In the genomic region with DNA sequence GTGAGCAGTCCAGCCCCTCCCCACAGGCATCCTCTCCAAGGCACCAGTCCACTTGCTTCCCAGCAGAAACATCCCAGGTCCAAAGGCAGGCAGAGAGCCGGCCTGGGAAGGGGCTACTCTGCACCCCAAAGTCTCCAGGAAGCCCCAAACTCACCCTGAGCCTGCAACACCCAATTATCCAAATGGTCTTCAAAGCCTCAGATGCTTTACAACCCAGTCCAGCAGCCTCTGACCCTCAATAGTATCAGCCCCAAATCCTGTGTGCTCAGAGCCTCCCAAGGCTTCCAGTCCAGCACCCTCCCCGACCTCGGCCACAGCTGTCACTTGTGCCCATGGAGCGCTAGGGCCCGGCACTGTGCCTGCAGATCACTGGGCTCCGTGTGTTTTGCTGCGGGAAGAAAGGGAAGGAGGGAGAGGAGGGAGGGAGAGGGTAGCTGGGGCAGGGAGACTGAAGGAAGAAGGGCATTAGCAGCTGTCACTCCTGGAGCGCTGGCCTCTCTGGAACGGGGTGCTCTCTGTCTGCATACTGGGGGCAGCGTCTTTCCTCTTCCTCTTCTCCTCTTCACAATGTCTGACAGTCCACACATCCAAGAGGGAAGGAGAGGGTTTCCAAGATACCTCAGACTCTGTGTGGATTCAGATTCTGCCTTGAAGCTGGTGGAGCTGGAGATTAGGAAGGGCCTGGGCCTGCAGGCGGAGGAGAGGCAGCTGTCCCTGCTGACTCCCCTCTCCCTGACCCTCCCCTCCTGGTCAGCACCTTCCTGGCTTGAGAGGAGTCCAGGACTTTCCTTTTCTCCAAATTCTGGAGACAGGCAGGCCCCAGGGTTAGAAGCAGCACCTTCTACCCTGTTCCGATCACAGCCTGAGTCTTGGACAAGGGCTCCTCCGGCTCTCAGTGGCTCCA, we compare ENCODE assay signal across 19 cellular contexts. TPM values are rescaled to one million over a fixed set of nuclear protein-coding genes. Genes with fewer than 3 reads are reported as not detected.
"Had no signal": no experiment of that assay in that cellular context is flagged by ENCODE, and none has a peak within 500 bp of the region (broad histone marks: within the 10 kb centered on the region; RNA-seq: fewer than 3 reads in every experiment).

No MANE protein-coding gene starts in this region.

- ATAC-seq: activated CD4-positive, alpha-beta T cell treated with anti-CD3 and anti-CD28 coated beads for 36 hours; activated naive CD8-positive, alpha-beta T cell treated with anti-CD3 and anti-CD28 coated beads, Interleukin-2, amount 50 U/mL, for 24 hours; activated T-cell treated with anti-CD3 and anti-CD28 coated beads, Interleukin-2, amount 50 U/mL, for 72 hours; gastrocnemius medialis; upper lobe of right lung had no signal

- H3K27ac ChIP-seq: gastrocnemius medialis, right lobe of liver, upper lobe of right lung had no signal

- FAIRE-seq: astrocyte had no signal

- H3K36me3 ChIP-seq: gastrocnemius medialis, right lobe of liver, upper lobe of right lung had no signal

- H3K27me3 ChIP-seq: gastrocnemius medialis, right lobe of liver, upper lobe of right lung had no signal

- DNase-seq: activated CD4-positive, alpha-beta memory T cell treated with anti-CD3 and anti-CD28 coated beads, Interleukin-2, amount 10 ng/mL, durations not matched to agents 7 days and 5 days; activated CD4-positive, alpha-beta T cell treated with anti-CD3 and anti-CD28 coated beads for 36 hours; activated naive CD4-positive, alpha-beta T cell; activated naive CD8-positive, alpha-beta T cell treated with anti-CD3 and anti-CD28 coated beads, Interleukin-2, amount 50 U/mL, for 24 hours; activated T-cell treated with anti-CD3 and anti-CD28 coated beads, Interleukin-2, amount 50 U/mL, for 72 hours; effector CD4-positive, alpha-beta T cell; gastrocnemius medialis; kidney glomerular epithelial cell; naive B cell; stimulated activated CD4-positive, alpha-beta T cell treated with anti-CD3 and anti-CD28 coated beads, Interleukin-12 subunit alpha, Interleukin-12 subunit beta, amount 100 ng/mL, for 4 hours; stimulated activated naive CD4-positive, alpha-beta T cell treated with Interleukin-2 at 50 U/mL for 16 hours; T-helper 9 cell; upper lobe of right lung had no signal

- H3K9me3 ChIP-seq: gastrocnemius medialis, right lobe of liver, upper lobe of right lung had no signal

- H3K4me3 ChIP-seq: gastrocnemius medialis, right lobe of liver, upper lobe of right lung had no signal

- H3K4me1 ChIP-seq: gastrocnemius medialis, right lobe of liver, upper lobe of right lung had no signal

RNA-seq across cellular contexts. Expression of a gene that starts 13.2 kb away (rescaled TPM):
- total RNA-seq: activated CD4-positive, alpha-beta memory T cell treated with anti-CD3 and anti-CD28 coated beads, Interleukin-2, amount 10 ng/mL, durations not matched to agents 7 days and 5 days; activated CD4-positive, alpha-beta T cell treated with anti-CD3 and anti-CD28 coated beads for 36 hours; activated T-cell treated with anti-CD3 and anti-CD28 coated beads, Interleukin-2, amount 50 U/mL, for 72 hours; astrocyte; fibroblast of lung; gastrocnemius medialis; liver; mesenteric fat pad; progenitor cell of endocrine pancreas; right lobe of liver; upper lobe of right lung had no signal
- polyA plus RNA-seq: fibroblast of lung, liver had no signal

RNA-seq across cellular contexts. Expression of a gene that starts 38.6 kb away (rescaled TPM):
- total RNA-seq: activated CD4-positive, alpha-beta memory T cell treated with anti-CD3 and anti-CD28 coated beads, Interleukin-2, amount 10 ng/mL, durations not matched to agents 7 days and 5 days; activated CD4-positive, alpha-beta T cell treated with anti-CD3 and anti-CD28 coated beads for 36 hours; activated T-cell treated with anti-CD3 and anti-CD28 coated beads, Interleukin-2, amount 50 U/mL, for 72 hours; astrocyte; fibroblast of lung; gastrocnemius medialis; liver; mesenteric fat pad; progenitor cell of endocrine pancreas; upper lobe of right lung had no signal
- polyA plus RNA-seq: fibroblast of lung, liver had no signal
